ENCODE assay signal across 14 cellular contexts in genomic region chr1:60935599-60935990, GRCh38.
"Had no signal": no experiment of that assay in that cellular context is flagged by ENCODE, and none has a peak within 500 bp of the region (broad histone marks: within the 10 kb centered on the region; RNA-seq: fewer than 3 reads in every experiment).

No MANE protein-coding gene starts in this region.

- ATAC-seq: activated CD4-positive, CD25-positive, alpha-beta regulatory T cell treated with anti-CD3 and anti-CD28 coated beads, Interleukin-2, amount 50 U/mL, for 24 hours; activated T-cell treated with anti-CD3 and anti-CD28 coated beads, Interleukin-2, amount 50 U/mL, for 72 hours; naive thymus-derived CD4-positive, alpha-beta T cell; stimulated activated memory B cell treated with anti-CD40 and anti-IgM and Interleukin-4, amounts not matched to agents 10 μg/mL and 1 μg/mL and 100 μg/mL, for 72 hours had no signal

- DNase-seq: activated CD4-positive, alpha-beta memory T cell treated with anti-CD3 and anti-CD28 coated beads, Interleukin-2, amount 10 ng/mL, durations not matched to agents 7 days and 5 days; activated CD4-positive, alpha-beta T cell treated with anti-CD3 and anti-CD28 coated beads, Interleukin-2, amount 10 ng/mL, durations not matched to agents 24 days and 14 days; activated effector memory CD4-positive, alpha-beta T cell treated with Interleukin-2 at 50 U/mL for 16 hours; activated naive CD4-positive, alpha-beta T cell treated with anti-CD3 and anti-CD28 coated beads for 36 hours; activated T-cell treated with anti-CD3 and anti-CD28 coated beads, Interleukin-2, amount 50 U/mL, for 72 hours; left ventricle myocardium inferior; naive thymus-derived CD4-positive, alpha-beta T cell; retina; sigmoid colon; stimulated activated CD4-positive, alpha-beta T cell treated with anti-CD3 and anti-CD28 coated beads, Interleukin-15, amount 100 ng/mL, for 24 hours; transverse colon; uterus had no signal
